Comparison of ENCODE assay signal across 9 cellular contexts in genomic region chr2:176096243-176096985, GRCh38. TPM values are rescaled to one million over a fixed set of nuclear protein-coding genes. Genes with fewer than 3 reads are reported as not detected.
A peak's percentile ranks its signal among the peaks of the same experiment; 100 is the strongest.
DNase-seq lines count a peak whose midpoint lies in the region; TF ChIP-seq lines count a peak whose summit lies in the region.
"Had no signal": no experiment of that assay in that cellular context is flagged by ENCODE, and none has a peak within 500 bp of the region (broad histone marks: within the 10 kb centered on the region; RNA-seq: fewer than 3 reads in every experiment).

No MANE protein-coding gene starts in this region.

- H3K4me3 ChIP-seq in neural cell (ENCODE audit: low read length) = no peak overlapping the region

- CTCF ChIA-PET in MCF 10A (lab: Yijun Ruan, JAX) = interaction anchor here (0.6 to 4.6 kb wide), 49 partner anchors 8 to 1791 kb away, joined by 3 to 43 read pairs (median 4); no protein-coding TSS in a partner anchor

- peaks cover 99% of the 10 kb centered on the region for H3K27me3 ChIP-seq in neural cell (ENCODE audit: insufficient read depth, low read depth, low read length)

- H3K79me2 ChIP-seq in neural cell (replicated peaks; ENCODE audit: insufficient read depth, low read length) = no peaks in the 10 kb centered on the region

- no peaks in the 10 kb centered on the region for H3F3A ChIP-seq in neural cell (ENCODE audit: insufficient read depth, low read length, poor library complexity, severe bottlenecking)

- H3K9me3 Mint-ChIP-seq in MCF 10A (ENCODE audit: unreplicated experiment) = no peaks in the 10 kb centered on the region

- in situ Hi-C loops in Caki2 (cut with HindIII; ENCODE audit: low pct_unique_long_range_greater_than_20kb, low sequenced_read_pairs) = no loop called here

- H3K36me3 Mint-ChIP-seq in MCF 10A (ENCODE audit: insufficient read depth, unreplicated experiment) = no peaks in the 10 kb centered on the region

- no peak overlapping the region for H3K4me2 ChIP-seq in neural cell (ENCODE audit: low read length)

- no peaks in the 10 kb centered on the region for H4K20me1 ChIP-seq in neural cell (ENCODE audit: insufficient read depth)

- intact Hi-C loops in MCF 10A (cut with micrococcal nuclease) = loop anchor here (2.0 to 5.0 kb wide), 4 partner anchors 406 to 1394 kb away; no protein-coding TSS in a partner anchor

- H2AFZ ChIP-seq in neural cell (ENCODE audit: low read depth, low read length) = no peak overlapping the region

- H3K27ac Mint-ChIP-seq in MCF 10A (ENCODE audit: low read depth, unreplicated experiment) = peak overlapping the region; percentile 71

- peak overlapping the region; percentile 77 for H3K4me3 Mint-ChIP-seq in MCF 10A (ENCODE audit: unreplicated experiment)

- POLR2A ChIA-PET in MCF 10A (lab: Yijun Ruan, JAX) = interaction anchor here (0.7 to 2.0 kb wide), 9 partner anchors 10 to 928 kb away, joined by 3 to 5 read pairs (median 4); partner anchors contain the start of gene ATF2

- H3K36me3 ChIP-seq in neural cell (ENCODE audit: insufficient read depth, low read length) = no peaks in the 10 kb centered on the region

- TF ChIP-seq EP300 in neural cell (conservative IDR thresholded peaks at IDR 0.05; ENCODE audit: poor library complexity, severe bottlenecking) = no peak

- peaks cover 13% of the 10 kb centered on the region for H3K4me1 Mint-ChIP-seq in MCF 10A (ENCODE audit: insufficient read depth, unreplicated experiment)

- no TSS peak for BruUV-seq in MCF 10A (replicated peaks; lab: Mats Ljungman, UMichigan)

- no peak overlapping the region for H3K9ac ChIP-seq in neural cell (ENCODE audit: low read length)

- no peaks in the 10 kb centered on the region for H3K9me2 ChIP-seq in neural cell (ENCODE audit: insufficient read depth, low read length)

- no peak overlapping the region for H3K27ac ChIP-seq in neural cell (ENCODE audit: low read length)

- H3K27me3 Mint-ChIP-seq in MCF 10A (ENCODE audit: insufficient read depth, unreplicated experiment) = peaks cover 55% of the 10 kb centered on the region

- no peak for TF ChIP-seq CTCF in MCF 10A (IDR thresholded peaks at IDR 0.05; ENCODE audit: unreplicated experiment)
- no peak for TF ChIP-seq CTCF in neural cell (IDR thresholded peaks at IDR 0.05; ENCODE audit: poor library complexity, severe bottlenecking)

- H3K9me3 ChIP-seq in neural cell (ENCODE audit: low read length) = peaks cover 7% of the 10 kb centered on the region

- no peak for TF ChIP-seq RAD21 in neural cell (conservative IDR thresholded peaks at IDR 0.05)

- DNase-seq in Caki2 (ENCODE audit: low read depth) = peak; percentile 49
- DNase-seq in M059J (ENCODE audit: low read depth) = peak; percentile 67
- peak; percentile 56 for DNase-seq in MCF 10A (ENCODE audit: unreplicated experiment)
- no peak for DNase-seq in NK-92 (lab: John Stamatoyannopoulos, UW; ENCODE audit: unreplicated experiment)
- DNase-seq in KG1 (lab: John Stamatoyannopoulos, UW) = no peak
- no peak for DNase-seq in hippocampal formation (lab: John Stamatoyannopoulos, UW)
- DNase-seq in UCSD-AML1 (lab: John Stamatoyannopoulos, UW; ENCODE audit: unreplicated experiment) = no peak

TF ChIP-seq in neural cell, 6 proteins besides CTCF, POLR2A, EP300 and RAD21:
- TF ChIP-seq REST (IDR thresholded peaks at IDR 0.05; ENCODE audit: borderline replicate concordance) (no peak), SMC3 (conservative IDR thresholded peaks at IDR 0.05; ENCODE audit: poor library complexity) (no peak), POLR2AphosphoS5 (IDR thresholded peaks at IDR 0.05) (peak; percentile 64)

RNA-seq across cellular contexts. Expression of gene HOXD12, which starts 3.2 kb away (rescaled TPM):
- not detected in 2 replicates for total RNA-seq in Caki2 (2014; rRNA removed; shearing (Covaris generic); ENCODE audit: low replicate concordance)
- total RNA-seq in M059J (2014; rRNA removed; shearing (Covaris generic)) = 0.12 TPM in 1 of 2 replicates, not detected in the other
- total RNA-seq in MCF 10A (2022) = not detected in 2 replicates
- not detected in 2 replicates for polyA plus RNA-seq in neural cell
- not detected in 2 replicates for polyA minus RNA-seq in neural cell
- total RNA-seq: posterior vena cava had no signal

RNA-seq across cellular contexts. Expression of gene HOXD13, which starts 3.9 kb away (rescaled TPM):
- total RNA-seq in Caki2 (2014; rRNA removed; shearing (Covaris generic); ENCODE audit: low replicate concordance) = not detected in 2 replicates
- total RNA-seq in M059J (2014; rRNA removed; shearing (Covaris generic)) = 2.1 and 3.6 TPM in 2 replicates
- total RNA-seq in MCF 10A (2022) = not detected in 2 replicates
- not detected in 2 replicates for polyA plus RNA-seq in neural cell
- polyA minus RNA-seq in neural cell = not detected in 2 replicates
- total RNA-seq: posterior vena cava had no signal

RNA-seq across cellular contexts. Expression of gene HOXD11, which starts 10.7 kb away (rescaled TPM):
- 3.7 TPM in 1 of 2 replicates, not detected in the other for total RNA-seq in Caki2 (2014; rRNA removed; shearing (Covaris generic); ENCODE audit: low replicate concordance)
- 14.3 and 16.9 TPM in 2 replicates for total RNA-seq in M059J (2014; rRNA removed; shearing (Covaris generic))
- not detected in 2 replicates for total RNA-seq in MCF 10A (2022)
- not detected in 2 replicates for polyA plus RNA-seq in neural cell
- polyA minus RNA-seq in neural cell = not detected in 2 replicates

RNA-seq across cellular contexts. Expression of gene EVX2, which starts 12.7 kb away (rescaled TPM):
- total RNA-seq in Caki2 (2014; rRNA removed; shearing (Covaris generic); ENCODE audit: low replicate concordance) = not detected in 2 replicates
- not detected in 2 replicates for total RNA-seq in M059J (2014; rRNA removed; shearing (Covaris generic))
- not detected in 2 replicates for total RNA-seq in MCF 10A (2022)
- polyA plus RNA-seq in neural cell = not detected in 2 replicates
- polyA minus RNA-seq in neural cell = not detected in 2 replicates
- total RNA-seq: posterior vena cava had no signal

RNA-seq across cellular contexts. Expression of gene HOXD10, which starts 20.2 kb away (rescaled TPM):
- total RNA-seq in Caki2 (2014; rRNA removed; shearing (Covaris generic); ENCODE audit: low replicate concordance) = 4.3 and 8.8 TPM in 2 replicates
- total RNA-seq in M059J (2014; rRNA removed; shearing (Covaris generic)) = 9.3 and 15.0 TPM in 2 replicates
- not detected in 2 replicates for total RNA-seq in MCF 10A (2022)
- not detected in 2 replicates for polyA plus RNA-seq in neural cell
- polyA minus RNA-seq in neural cell = not detected in 2 replicates

Comparison
In these comparisons a context has a peak if more than half of its experiments do, and no peak if none do; other contexts are left out.
1. DNase-seq: peak in Caki2 (single experiment), M059J (single experiment) and MCF 10A (single experiment); none in NK-92 (single experiment), KG1 (single experiment), hippocampal formation (0 of 2) and UCSD-AML1 (single experiment).